Comparison of ENCODE assay signal across 13 cellular contexts in genomic region chr1:145189631-145190030, GRCh38. TPM values are rescaled to one million over a fixed set of nuclear protein-coding genes. Genes with fewer than 3 reads are reported as not detected.
A peak's percentile ranks its signal among the peaks of the same experiment; 100 is the strongest.
DNase-seq lines count a peak whose midpoint lies in the region; ATAC-seq and TF ChIP-seq lines count a peak whose summit lies in the region.
"Not testable (repeated sequence)": the region's sequence is repeated elsewhere in the genome, so short reads cannot be mapped to it uniquely, and the experiment has no call there.
"Had no signal": no experiment of that assay in that cellular context is flagged by ENCODE, and none has a peak within 500 bp of the region (broad histone marks: within the 10 kb centered on the region; RNA-seq: fewer than 3 reads in every experiment).

No MANE protein-coding gene starts in this region.

- not testable (repeated sequence) for H3K36me3 Mint-ChIP-seq in CD4-positive, alpha-beta T cell (ENCODE audit: low read depth); T-helper 17 cell (ENCODE audit: low read depth); activated CD8-positive, alpha-beta T cell treated with anti-CD3 and anti-CD28 coated beads for 36 hours (ENCODE audit: low read depth); activated naive CD4-positive, alpha-beta T cell treated with anti-CD3 and anti-CD28 coated beads for 36 hours (ENCODE audit: low read depth); central memory CD8-positive, alpha-beta T cell (ENCODE audit: insufficient read depth); progenitor cell of endocrine pancreas (ENCODE audit: insufficient read depth)

- DNase-seq in CD4-positive, alpha-beta T cell; T-helper 17 cell; activated CD8-positive, alpha-beta T cell treated with anti-CD3 and anti-CD28 coated beads for 36 hours; activated naive CD4-positive, alpha-beta T cell treated with anti-CD3 and anti-CD28 coated beads for 36 hours; central memory CD8-positive, alpha-beta T cell (ENCODE audit: low spot score in 2 of 2); left lung; progenitor cell of endocrine pancreas (ENCODE audit: low spot score, unreplicated experiment): not testable (repeated sequence)

- intact Hi-C loops in CD4-positive, alpha-beta T cell (cut with DNase I, micrococcal nuclease); activated CD8-positive, alpha-beta T cell treated with anti-CD3 and anti-CD28 coated beads for 36 hours (cut with micrococcal nuclease); activated naive CD4-positive, alpha-beta T cell treated with anti-CD3 and anti-CD28 coated beads for 36 hours (cut with micrococcal nuclease); left lung (cut with DNase I): not testable (repeated sequence)

- not testable (repeated sequence) for H3K36me3 ChIP-seq in left lung

- H3K4me3 Mint-ChIP-seq in CD4-positive, alpha-beta T cell = peak overlapping the region; percentile 74
- peak overlapping the region; percentile 52 for H3K4me3 Mint-ChIP-seq in T-helper 17 cell
- H3K4me3 Mint-ChIP-seq in activated CD8-positive, alpha-beta T cell treated with anti-CD3 and anti-CD28 coated beads for 36 hours = peak overlapping the region; percentile 49
- peak overlapping the region; percentile 53 for H3K4me3 Mint-ChIP-seq in activated naive CD4-positive, alpha-beta T cell treated with anti-CD3 and anti-CD28 coated beads for 36 hours
- H3K4me3 Mint-ChIP-seq in central memory CD8-positive, alpha-beta T cell; progenitor cell of endocrine pancreas (ENCODE audit: low read depth): not testable (repeated sequence)

- CTCF ChIA-PET in CD4-positive, alpha-beta T cell (lab: Charles Lee); activated CD8-positive, alpha-beta T cell treated with anti-CD3 and anti-CD28 coated beads for 36 hours (lab: Charles Lee); activated naive CD4-positive, alpha-beta T cell treated with anti-CD3 and anti-CD28 coated beads for 36 hours (lab: Charles Lee): not testable (repeated sequence)

- not testable (repeated sequence) for H3K4me3 ChIP-seq in left lung

- H3K4me1 ChIP-seq in left lung = not testable (repeated sequence)

- POLR2A ChIA-PET in CD4-positive, alpha-beta T cell (lab: Charles Lee); activated CD8-positive, alpha-beta T cell treated with anti-CD3 and anti-CD28 coated beads for 36 hours (lab: Charles Lee): not testable (repeated sequence)

- not testable (repeated sequence) for H3K27ac ChIP-seq in CD4-positive, alpha-beta T cell (ENCODE audit: low read depth, low read length); left lung

- not testable (repeated sequence) for H3K9me3 ChIP-seq in CD4-positive, alpha-beta T cell (ENCODE audit: control insufficient read depth, low read length); T-helper 17 cell (ENCODE audit: control insufficient read depth, low read length, poor library complexity, severe bottlenecking); left lung

- peak; percentile 5 for ATAC-seq in CD4-positive, alpha-beta T cell (ENCODE audit: poor library complexity)
- ATAC-seq in T-helper 17 cell; activated CD8-positive, alpha-beta T cell treated with anti-CD3 and anti-CD28 coated beads for 36 hours; central memory CD8-positive, alpha-beta T cell (replicated peaks; ENCODE audit: extremely low read depth, poor library complexity, severe bottlenecking): not testable (repeated sequence)
- ATAC-seq in left lung = peak; percentile 57

- not testable (repeated sequence) for TF ChIP-seq CTCF in CD4-positive, alpha-beta T cell (IDR thresholded peaks at IDR 0.05); activated CD8-positive, alpha-beta T cell treated with anti-CD3 and anti-CD28 coated beads for 36 hours (IDR thresholded peaks at IDR 0.05); left lung (IDR thresholded peaks at IDR 0.05); progenitor cell of endocrine pancreas (IDR thresholded peaks at IDR 0.05; ENCODE audit: unreplicated experiment)

- not testable (repeated sequence) for H3K9me3 Mint-ChIP-seq in CD4-positive, alpha-beta T cell; activated CD8-positive, alpha-beta T cell treated with anti-CD3 and anti-CD28 coated beads for 36 hours; activated naive CD4-positive, alpha-beta T cell treated with anti-CD3 and anti-CD28 coated beads for 36 hours; central memory CD8-positive, alpha-beta T cell; progenitor cell of endocrine pancreas (ENCODE audit: low read depth)

- not testable (repeated sequence) for H3K27me3 ChIP-seq in CD4-positive, alpha-beta T cell (ENCODE audit: control insufficient read depth, insufficient read depth, low read length); left lung

- peak overlapping the region; percentile 91 for H3K27ac Mint-ChIP-seq in CD4-positive, alpha-beta T cell
- H3K27ac Mint-ChIP-seq in T-helper 17 cell (peak overlapping the region; percentile 68), progenitor cell of endocrine pancreas (peak overlapping the region; percentile 65)
- peak overlapping the region; percentile 89 for H3K27ac Mint-ChIP-seq in activated CD8-positive, alpha-beta T cell treated with anti-CD3 and anti-CD28 coated beads for 36 hours
- peak overlapping the region; percentile 85 for H3K27ac Mint-ChIP-seq in activated naive CD4-positive, alpha-beta T cell treated with anti-CD3 and anti-CD28 coated beads for 36 hours
- peak overlapping the region; percentile 32 for H3K27ac Mint-ChIP-seq in central memory CD8-positive, alpha-beta T cell (ENCODE audit: low read depth)

- not testable (repeated sequence) for H3K27me3 Mint-ChIP-seq in CD4-positive, alpha-beta T cell; T-helper 17 cell; activated CD8-positive, alpha-beta T cell treated with anti-CD3 and anti-CD28 coated beads for 36 hours; activated naive CD4-positive, alpha-beta T cell treated with anti-CD3 and anti-CD28 coated beads for 36 hours (ENCODE audit: low read depth); central memory CD8-positive, alpha-beta T cell; progenitor cell of endocrine pancreas

- not testable (repeated sequence) for H3K4me1 Mint-ChIP-seq in CD4-positive, alpha-beta T cell (ENCODE audit: low read depth); T-helper 17 cell; activated naive CD4-positive, alpha-beta T cell treated with anti-CD3 and anti-CD28 coated beads for 36 hours (ENCODE audit: low read depth); central memory CD8-positive, alpha-beta T cell; progenitor cell of endocrine pancreas (ENCODE audit: low read depth)
- H3K4me1 Mint-ChIP-seq in activated CD8-positive, alpha-beta T cell treated with anti-CD3 and anti-CD28 coated beads for 36 hours (ENCODE audit: low read depth) = peaks cover 12% of the 10 kb centered on the region

RNA-seq across cellular contexts. Expression of gene PPIAL4D, which starts 52.3 kb away (rescaled TPM):
- total RNA-seq in CD4-positive, alpha-beta T cell = not detected
- total RNA-seq in T-helper 17 cell (not detected), left lung (not detected), progenitor cell of endocrine pancreas (not detected in 2 replicates)
- total RNA-seq in activated CD8-positive, alpha-beta T cell treated with anti-CD3 and anti-CD28 coated beads for 36 hours = not detected
- not detected for total RNA-seq in activated naive CD4-positive, alpha-beta T cell treated with anti-CD3 and anti-CD28 coated beads for 36 hours
- total RNA-seq: A172, GM12878, H4, HT1080, OCI-LY7, Peyer's patch had no signal

Comparison
In these comparisons a context has a peak if more than half of its experiments do, and no peak if none do; other contexts are left out.
1. H3K27ac Mint-ChIP-seq: peak in every context shown above with its lines; median percentile 91 in CD4-positive, alpha-beta T cell; 89 in activated CD8-positive, alpha-beta T cell treated with anti-CD3 and anti-CD28 coated beads for 36 hours; 85 in activated naive CD4-positive, alpha-beta T cell treated with anti-CD3 and anti-CD28 coated beads for 36 hours; 68 in T-helper 17 cell; 65 in progenitor cell of endocrine pancreas; 32 in central memory CD8-positive, alpha-beta T cell.